ENCODE assay signal across 20 cellular contexts in the genomic region with DNA sequence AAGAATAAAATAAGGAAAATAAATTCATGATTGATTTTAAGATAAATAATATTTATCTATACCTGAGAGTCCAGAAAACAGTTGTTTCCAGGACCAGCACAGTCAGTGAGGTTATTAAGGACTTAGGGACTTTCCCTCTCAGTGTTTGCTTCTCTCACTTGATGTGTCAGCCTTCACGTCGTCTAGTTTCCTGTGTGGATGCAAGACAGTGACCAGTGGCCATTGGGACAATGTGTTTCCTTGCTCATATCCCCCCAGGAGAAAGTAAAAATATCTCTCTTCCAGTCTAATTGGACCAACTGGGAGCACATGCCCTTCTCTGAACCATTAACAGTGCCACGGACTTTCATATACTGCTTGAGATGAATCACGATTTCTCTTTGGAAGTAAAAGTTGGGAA.
DNase-seq lines count a peak whose midpoint lies in the region; ATAC-seq, FAIRE-seq and TF ChIP-seq lines count a peak whose summit lies in the region.
"Had no signal": no experiment of that assay in that cellular context is flagged by ENCODE, and none has a peak within 500 bp of the region (broad histone marks: within the 10 kb centered on the region; RNA-seq: fewer than 3 reads in every experiment).

No MANE protein-coding gene starts in this region.

- H3K4me3 ChIP-seq in bronchial epithelial cell (ENCODE audit: low read depth, low read length) (no peak overlapping the region), epithelial cell of esophagus (ENCODE audit: low read length) (no peak overlapping the region), left lung (no peak overlapping the region), spleen (no peak overlapping the region)
- H3K4me3 ChIP-seq: GM23248 had no signal

- peak; percentile 34 for ATAC-seq in left lung
- ATAC-seq in GM19324 (IDR thresholded peaks at IDR 0.05; ENCODE audit: low FRiP score, unreplicated experiment): no peak

- 48 to 56% (median 50%) methylated on average over 4 of the region's 4 CpGs for WGBS in spleen, 5 donors

- no peaks in the 10 kb centered on the region for H3K9me3 ChIP-seq in left lung
- no peaks in the 10 kb centered on the region for H3K9me3 ChIP-seq in spleen

- H3K4me1 ChIP-seq in left lung (no peaks in the 10 kb centered on the region), spleen (no peaks in the 10 kb centered on the region)

- intact Hi-C loops in left lung (cut with DNase I): no loop called here
- intact Hi-C loops in spleen (cut with DNase I; ENCODE audit: low total_unique reads): no loop called here

- no peak for FAIRE-seq in bronchial epithelial cell (lab: Jason Lieb, UNC)
- FAIRE-seq: GM12891, GM18507, H1 had no signal

- no peak overlapping the region for H3K27ac ChIP-seq in left lung
- no peak overlapping the region for H3K27ac ChIP-seq in spleen
- H3K27ac ChIP-seq: GM23248 had no signal

- H3K27me3 ChIP-seq in bronchial epithelial cell (ENCODE audit: control insufficient read depth, insufficient read depth, low read length): no peaks in the 10 kb centered on the region
- no peaks in the 10 kb centered on the region for H3K27me3 ChIP-seq in left lung
- peaks cover 0 to 67% (median 0%) of the 10 kb centered on the region in 7 donors for H3K27me3 ChIP-seq in spleen (replicated peaks in 1 of 7)

- TF ChIP-seq CTCF in bronchial epithelial cell (IDR thresholded peaks at IDR 0.05; ENCODE audit: insufficient read depth, low read length, severe bottlenecking): no peak
- TF ChIP-seq CTCF in epithelial cell of esophagus (IDR thresholded peaks at IDR 0.05; ENCODE audit: insufficient read depth, low read depth, low read length, missing control alignments): no peak
- no peak for TF ChIP-seq CTCF in left lung (IDR thresholded peaks at IDR 0.05)
- TF ChIP-seq CTCF in spleen (IDR thresholded peaks at IDR 0.05 in 8 of 11, conservative IDR thresholded peaks at IDR 0.05 in 3 of 11): no peak

- in situ Hi-C loops in KBM-7 (cut with MboI; ENCODE audit: low pct_unique_long_range_greater_than_20kb, low sequenced_read_pairs): no loop called here

- no peak for TF ChIP-seq POLR2A in spleen (IDR thresholded peaks at IDR 0.05)

- DNase-seq in RPMI7951 (ENCODE audit: low read depth): peak; percentile 22
- peak; percentile 28 for DNase-seq in bronchial epithelial cell (ENCODE audit: low read depth)
- DNase-seq in epithelial cell of esophagus (ENCODE audit: low read depth): peak; percentile 18
- DNase-seq in left lung: no peak
- DNase-seq in germinal center (ENCODE audit: low spot score): no peak
- DNase-seq in KBM-7: no peak
- DNase-seq in spleen: no peak
- DNase-seq: C1 segment of cervical spinal cord; Calu3; CD4-positive, alpha-beta memory T cell; COR-L47; DMS79; GF-D8; GM23248; H7; HCEC 1CT had no signal

- no peaks in the 10 kb centered on the region for H3K36me3 ChIP-seq in bronchial epithelial cell (ENCODE audit: control insufficient read depth, insufficient read depth, low read length)
- no peaks in the 10 kb centered on the region for H3K36me3 ChIP-seq in left lung
- H3K36me3 ChIP-seq in spleen: no peaks in the 10 kb centered on the region

Comparison
In these comparisons a context has a peak if more than half of its experiments do, and no peak if none do; other contexts are left out.
1. DNase-seq: peak in RPMI7951 (single experiment), bronchial epithelial cell (single experiment) and epithelial cell of esophagus (single experiment); none in left lung (0 of 2), germinal center (single experiment), KBM-7 (single experiment) and spleen (single experiment).